Comparison of ENCODE assay signal across 28 cellular contexts in the genomic region with DNA sequence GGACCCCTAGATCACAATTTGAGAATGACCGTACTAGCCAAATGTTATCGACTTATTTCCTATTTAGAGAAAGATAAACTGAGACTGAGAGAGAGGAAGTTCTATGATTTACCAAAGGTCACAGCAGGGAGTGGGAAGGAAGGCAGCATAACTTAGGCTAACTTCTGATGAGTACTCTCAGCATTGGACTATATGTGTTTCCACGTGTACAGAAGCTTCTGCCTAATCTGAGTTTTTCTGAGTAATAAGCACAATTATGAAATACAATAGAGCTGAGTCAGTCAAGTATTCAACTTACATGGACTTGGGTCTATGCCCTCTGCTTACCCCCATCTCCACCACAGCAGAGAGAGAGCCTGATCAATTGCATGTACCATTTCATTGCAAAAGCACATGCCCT.
DNase-seq lines count a peak whose midpoint lies in the region; ATAC-seq and TF ChIP-seq lines count a peak whose summit lies in the region.
"Had no signal": no experiment of that assay in that cellular context is flagged by ENCODE, and none has a peak within 500 bp of the region (broad histone marks: within the 10 kb centered on the region; RNA-seq: fewer than 3 reads in every experiment).

No MANE protein-coding gene starts in this region.

- DNase-seq in CD1c-positive myeloid dendritic cell (ENCODE audit: extremely low spot score) (peak; percentile 16), HPDE6-E6E7 (ENCODE audit: extremely low spot score) (peak; percentile 21), astrocyte of the spinal cord (ENCODE audit: low read depth, low spot score) (peak; percentile 10), fibroblast of the aortic adventitia (ENCODE audit: low read depth) (peak; percentile 68), NCI-H69 (lab: John Stamatoyannopoulos, UW) (no peak)
- no peak for DNase-seq in stimulated activated naive CD8-positive, alpha-beta T cell treated with anti-CD3 and anti-CD28 coated beads, Interleukin-15, Interleukin-2, amounts not matched to agents 100 U/mL and 50 U/mL, for 24 hours
- DNase-seq: ACHN; activated CD4-positive, alpha-beta T cell treated with anti-CD3 and anti-CD28 coated beads for 36 hours; activated naive CD4-positive, alpha-beta T cell; activated T-cell treated with anti-CD3 and anti-CD28 coated beads, Interleukin-2, amount 50 U/mL, for 24 hours; amygdala; C1 segment of cervical spinal cord; Calu3; central memory CD4-positive, alpha-beta T cell; dermis blood vessel endothelial cell; midbrain; natural killer cell; NCI-H146; NCI-H2171; NCI-H524; pancreas; stimulated activated CD4-positive, alpha-beta T cell treated with anti-CD3 and anti-CD28 coated beads, Interleukin-12 subunit alpha, Interleukin-12 subunit beta, amount 100 ng/mL, for 4 hours; stimulated activated CD4-positive, alpha-beta T cell treated with anti-CD3 and anti-CD28 coated beads, Interleukin-4, amount 100 ng/mL, for 24 hours; stimulated activated naive B cell treated with anti-CD40 and anti-IgM and Interleukin-4, amounts not matched to agents 10 μg/mL and 1 μg/mL and 100 μg/mL, for 72 hours; testis had no signal

- H3K4me3 ChIP-seq in astrocyte of the spinal cord (ENCODE audit: low read depth, low read length): no peak overlapping the region
- H3K4me3 ChIP-seq in fibroblast of the aortic adventitia (ENCODE audit: low read depth, low read length): no peak overlapping the region
- H3K4me3 ChIP-seq: pancreas, testis, vagina had no signal

- in situ Hi-C loops in astrocyte of the spinal cord (cut with HindIII; ENCODE audit: low sequenced_read_pairs): no loop called here

- no peak for ATAC-seq in HG02840 (IDR thresholded peaks at IDR 0.05; ENCODE audit: low FRiP score, unreplicated experiment)
- no peak for ATAC-seq in stimulated activated naive CD8-positive, alpha-beta T cell treated with anti-CD3 and anti-CD28 coated beads, Interleukin-15, Interleukin-2, amounts not matched to agents 100 U/mL and 50 U/mL, for 24 hours
- no peak for ATAC-seq in GM21447 (IDR thresholded peaks at IDR 0.05; ENCODE audit: unreplicated experiment)
- ATAC-seq: activated CD4-positive, alpha-beta T cell treated with anti-CD3 and anti-CD28 coated beads for 36 hours; natural killer cell; pancreas; stimulated activated naive B cell treated with anti-CD40 and anti-IgM and Interleukin-4, amounts not matched to agents 10 μg/mL and 1 μg/mL and 100 μg/mL, for 72 hours had no signal

- TF ChIP-seq CTCF in astrocyte of the spinal cord (IDR thresholded peaks at IDR 0.05; ENCODE audit: low read depth, low read length) (no peak), fibroblast of the aortic adventitia (IDR thresholded peaks at IDR 0.05; ENCODE audit: insufficient read depth, low read length) (no peak)

Comparison
In these comparisons a context has a peak if more than half of its experiments do, and no peak if none do; other contexts are left out.
1. DNase-seq: peak in CD1c-positive myeloid dendritic cell (single experiment), HPDE6-E6E7 (single experiment), astrocyte of the spinal cord (single experiment) and fibroblast of the aortic adventitia (single experiment); none in stimulated activated naive CD8-positive, alpha-beta T cell treated with anti-CD3 and anti-CD28 coated beads, Interleukin-15, Interleukin-2, amounts not matched to agents 100 U/mL and 50 U/mL, for 24 hours (single experiment) and NCI-H69 (single experiment).